15 cellular contexts compared by ENCODE assay signal in genomic region chr3:169869484-169870304, GRCh38. TPM values are rescaled to one million over a fixed set of nuclear protein-coding genes. Genes with fewer than 3 reads are reported as not detected.
DNase-seq lines count a peak whose midpoint lies in the region; TF ChIP-seq lines count a peak whose summit lies in the region.
"Had no signal": no experiment of that assay in that cellular context is flagged by ENCODE, and none has a peak within 500 bp of the region (broad histone marks: within the 10 kb centered on the region; RNA-seq: fewer than 3 reads in every experiment).

TSS of gene LRRC31 (minus strand) at chr3:169869935. CDS start at chr3:169869807, 128 bp downstream.

- TF ChIP-seq CTCF in progenitor cell of endocrine pancreas (IDR thresholded peaks at IDR 0.05; ENCODE audit: unreplicated experiment) (no peak), WERI-Rb-1 (IDR thresholded peaks at IDR 0.05; ENCODE audit: low read depth, low read length) (no peak)

- H3K36me3 ChIP-seq in duodenal mucosa (ENCODE audit: control insufficient read depth in 1 of 2, insufficient read depth in 2 of 2, low read length in 2 of 2) = no peaks in the 10 kb centered on the region
- H3K36me3 ChIP-seq in WERI-Rb-1 = no peaks in the 10 kb centered on the region
- no peaks in the 10 kb centered on the region for H3K36me3 ChIP-seq in CD8-positive, alpha-beta memory T cell (ENCODE audit: insufficient read depth, low read length)
- H3K36me3 ChIP-seq: brain microvascular endothelial cell had no signal

- H3K27me3 ChIP-seq in duodenal mucosa (ENCODE audit: control insufficient read depth in 1 of 2, insufficient read depth in 2 of 2, low read length in 2 of 2) (no peaks in the 10 kb centered on the region), WERI-Rb-1 (ENCODE audit: insufficient read depth, low read depth, severe bottlenecking) (no peaks in the 10 kb centered on the region)
- no peaks in the 10 kb centered on the region for H3K27me3 ChIP-seq in CD8-positive, alpha-beta memory T cell (ENCODE audit: insufficient read depth, low read length, poor library complexity, severe bottlenecking)
- H3K27me3 ChIP-seq: brain microvascular endothelial cell had no signal

- H3K27ac ChIP-seq in duodenal mucosa (ENCODE audit: low read depth, low read length) (no peak within 1 kb of the TSS), WERI-Rb-1 (no peak within 1 kb of the TSS)
- no peak within 1 kb of the TSS for H3K27ac ChIP-seq in CD8-positive, alpha-beta memory T cell (ENCODE audit: low read depth, low read length)
- H3K27ac ChIP-seq: brain microvascular endothelial cell had no signal

- CTCF ChIA-PET in CD8-positive, alpha-beta memory T cell (lab: Charles Lee) = no interaction called here

- H3K36me3 Mint-ChIP-seq in progenitor cell of endocrine pancreas (ENCODE audit: insufficient read depth) = peaks cover 1% of the 10 kb centered on the region
- peaks cover 0 to 2% (median 0%) of the 10 kb centered on the region in 3 donors for H3K36me3 Mint-ChIP-seq in CD8-positive, alpha-beta memory T cell
- H3K36me3 Mint-ChIP-seq: IgD-negative memory B cell had no signal

- H3K27ac Mint-ChIP-seq in progenitor cell of endocrine pancreas = peak within 1 kb of the TSS; percentile 57
- no peak within 1 kb of the TSS for H3K27ac Mint-ChIP-seq in CD8-positive, alpha-beta memory T cell
- H3K27ac Mint-ChIP-seq: endodermal cell had no signal

- H3K9me3 ChIP-seq in duodenal mucosa (ENCODE audit: control insufficient read depth in 1 of 2, low read length in 2 of 2) (no peaks in the 10 kb centered on the region), WERI-Rb-1 (ENCODE audit: severe bottlenecking) (no peaks in the 10 kb centered on the region)
- no peaks in the 10 kb centered on the region for H3K9me3 ChIP-seq in CD8-positive, alpha-beta memory T cell (ENCODE audit: low read length)

- peak within 1 kb of the TSS in 1 of 2 donors; percentile 58 for H3K9ac ChIP-seq in duodenal mucosa (ENCODE audit: low read depth in 1 of 2, low read length in 2 of 2)

- peak; percentile 76 for DNase-seq in DMS79 (lab: John Stamatoyannopoulos, UW)
- peak; percentile 21 for DNase-seq in NCI-H1436 treated with DMSO at 0.1 percent for 48 hours (lab: John Stamatoyannopoulos, UW)
- DNase-seq in progenitor cell of endocrine pancreas (ENCODE audit: low spot score, unreplicated experiment) = no peak
- DNase-seq in WERI-Rb-1 = no peak
- DNase-seq in NCI-H82 (lab: John Stamatoyannopoulos, UW) = no peak
- DNase-seq in CD8-positive, alpha-beta memory T cell = no peak
- DNase-seq: activated CD4-positive, CD25-positive, alpha-beta regulatory T cell treated with anti-CD3 and anti-CD28 coated beads, Interleukin-2, amount 50 U/mL, for 72 hours; brain microvascular endothelial cell; DND-41; endodermal cell; NCI-H2171 treated with DMSO at 0.1 percent for 48 hours had no signal

- peaks cover 15% of the 10 kb centered on the region for H3K4me1 Mint-ChIP-seq in progenitor cell of endocrine pancreas (ENCODE audit: low read depth)
- H3K4me1 Mint-ChIP-seq in CD8-positive, alpha-beta memory T cell = peaks cover 7 to 13% (median 12%) of the 10 kb centered on the region in 3 donors

- H3K4me1 ChIP-seq in duodenal mucosa (ENCODE audit: control insufficient read depth in 1 of 2, insufficient read depth in 2 of 2, low read length in 2 of 2) = peaks cover 28 to 30% of the 10 kb centered on the region in 2 donors
- peaks cover 31% of the 10 kb centered on the region for H3K4me1 ChIP-seq in CD8-positive, alpha-beta memory T cell (ENCODE audit: insufficient read depth, low read length)

- peak within 1 kb of the TSS; percentile 58 to 64 for H3K4me3 ChIP-seq in duodenal mucosa (ENCODE audit: low read depth in 1 of 2, low read length in 2 of 2)
- H3K4me3 ChIP-seq in WERI-Rb-1 (ENCODE audit: low read depth, low read length) = no peak within 1 kb of the TSS
- H3K4me3 ChIP-seq in CD8-positive, alpha-beta memory T cell (ENCODE audit: low read length) = no peak within 1 kb of the TSS

- peak within 1 kb of the TSS; percentile 48 for H3K4me3 Mint-ChIP-seq in progenitor cell of endocrine pancreas (ENCODE audit: low read depth)
- H3K4me3 Mint-ChIP-seq in CD8-positive, alpha-beta memory T cell = no peak within 1 kb of the TSS
- H3K4me3 Mint-ChIP-seq: endodermal cell, IgD-negative memory B cell had no signal

- peaks cover 2% of the 10 kb centered on the region for H3K9me3 Mint-ChIP-seq in progenitor cell of endocrine pancreas (ENCODE audit: low read depth)
- no peaks in the 10 kb centered on the region for H3K9me3 Mint-ChIP-seq in CD8-positive, alpha-beta memory T cell
- H3K9me3 Mint-ChIP-seq: IgD-negative memory B cell had no signal

- POLR2A ChIA-PET in CD8-positive, alpha-beta memory T cell (lab: Charles Lee) = no interaction called here

- H3K27me3 Mint-ChIP-seq in progenitor cell of endocrine pancreas = no peaks in the 10 kb centered on the region
- H3K27me3 Mint-ChIP-seq in CD8-positive, alpha-beta memory T cell = peaks cover 9 to 18% of the 10 kb centered on the region in 2 donors

RNA-seq across cellular contexts. Expression of gene LRRC31, which starts in this region (rescaled TPM):
- 0.67 and 1.2 TPM in 2 replicates for total RNA-seq in progenitor cell of endocrine pancreas
- not detected for total RNA-seq in CD8-positive, alpha-beta memory T cell
- polyA plus RNA-seq in CD8-positive, alpha-beta memory T cell = not detected
- total RNA-seq: endodermal cell, lung microvascular endothelial cell, SK-MEL-5 had no signal
- polyA plus RNA-seq: IgD-negative memory B cell had no signal

Comparison
In these comparisons a context has a peak if more than half of its experiments do, and no peak if none do; other contexts are left out.
1. DNase-seq: peak in DMS79 (single experiment) and NCI-H1436 treated with DMSO at 0.1 percent for 48 hours (single experiment); none in progenitor cell of endocrine pancreas (single experiment), WERI-Rb-1 (single experiment), NCI-H82 (single experiment) and CD8-positive, alpha-beta memory T cell (0 of 5).
2. H3K4me3 ChIP-seq: peak in duodenal mucosa (2 of 2); none in WERI-Rb-1 (single experiment) and CD8-positive, alpha-beta memory T cell (single experiment).